28 cellular contexts compared by ENCODE assay signal in genomic region chr1:56542651-56543050, GRCh38.
"Had no signal": no experiment of that assay in that cellular context is flagged by ENCODE, and none has a peak within 500 bp of the region (broad histone marks: within the 10 kb centered on the region; RNA-seq: fewer than 3 reads in every experiment).

No MANE protein-coding gene starts in this region.

- H3K4me1 ChIP-seq: uterus had no signal

- H3K27ac ChIP-seq: left lung, neural progenitor cell, neutrophil, parathyroid adenoma, psoas muscle, uterus had no signal

- FAIRE-seq: keratinocyte had no signal

- H3K27me3 Mint-ChIP-seq: stimulated activated memory B cell treated with anti-CD40 and anti-IgM and Interleukin-4, amounts not matched to agents 10 μg/mL and 1 μg/mL and 100 μg/mL, for 72 hours; type B pancreatic cell had no signal

- H3K36me3 ChIP-seq: left lung, neural progenitor cell, neutrophil, right lobe of liver, uterus had no signal

- H2AFZ ChIP-seq: neural progenitor cell, parathyroid adenoma had no signal

- H3K9me3 ChIP-seq: left lung, neutrophil, psoas muscle, right lobe of liver, uterus had no signal

- H3K27me3 ChIP-seq: left lung, neural progenitor cell, neutrophil, right lobe of liver, uterus had no signal

- H3K4me3 ChIP-seq: left lung, lung, neural progenitor cell, psoas muscle, right lobe of liver, smooth muscle cell, uterus had no signal

- H3K4me1 Mint-ChIP-seq: naive B cell; natural killer cell; stimulated activated naive CD8-positive, alpha-beta T cell treated with anti-CD3 and anti-CD28 coated beads, Interleukin-15, amount 100 ng/mL, for 72 hours had no signal

- H3K27ac Mint-ChIP-seq: mesothelial cell of epicardium; naive B cell; natural killer cell; neural progenitor cell; stimulated activated memory B cell treated with anti-CD40 and anti-IgM and Interleukin-4, amounts not matched to agents 10 μg/mL and 1 μg/mL and 100 μg/mL, for 72 hours; stimulated activated naive CD8-positive, alpha-beta T cell treated with anti-CD3 and anti-CD28 coated beads, Interleukin-15, amount 100 ng/mL, for 72 hours; type B pancreatic cell had no signal

- H3K4me2 ChIP-seq: neural progenitor cell, smooth muscle cell had no signal

- H3K4me3 Mint-ChIP-seq: mesothelial cell of epicardium; naive B cell; natural killer cell; nephron progenitor cell; neural progenitor cell; stimulated activated memory B cell treated with anti-CD40 and anti-IgM and Interleukin-4, amounts not matched to agents 10 μg/mL and 1 μg/mL and 100 μg/mL, for 72 hours; stimulated activated naive CD8-positive, alpha-beta T cell treated with anti-CD3 and anti-CD28 coated beads, Interleukin-15, amount 100 ng/mL, for 72 hours; type B pancreatic cell had no signal

- DNase-seq: hippocampal formation; kidney glomerular epithelial cell; left cardiac atrium; left lung; mesendoderm; naive B cell; natural killer cell; nephron progenitor cell; occipital lobe; psoas muscle; right lobe of liver; stimulated activated CD4-positive, alpha-beta T cell treated with anti-CD3 and anti-CD28 coated beads, Interleukin-1b, Interleukin-23, amount 100 ng/mL, for 48 hours; stimulated activated CD4-positive, alpha-beta T cell treated with anti-CD3 and anti-CD28 coated beads, Interleukin-2, amount 100 ng/mL, for 48 hours; stimulated activated CD4-positive, alpha-beta T cell treated with anti-CD3 and anti-CD28 coated beads, Interleukin-4, amount 100 ng/mL, for 4 hours; stimulated activated CD8-positive, alpha-beta memory T cell treated with anti-CD3 and anti-CD28 coated beads, Interleukin-4, amount 100 ng/mL, for 48 hours; stimulated activated naive CD4-positive, alpha-beta T cell treated with Interleukin-2 at 50 U/mL for 16 hours; stimulated activated naive CD8-positive, alpha-beta T cell treated with anti-CD3 and anti-CD28 coated beads, Interleukin-15, amount 100 ng/mL, for 72 hours; substantia nigra; uterus had no signal

- H3K9me3 Mint-ChIP-seq: mesothelial cell of epicardium; natural killer cell; stimulated activated memory B cell treated with anti-CD40 and anti-IgM and Interleukin-4, amounts not matched to agents 10 μg/mL and 1 μg/mL and 100 μg/mL, for 72 hours; stimulated activated naive CD8-positive, alpha-beta T cell treated with anti-CD3 and anti-CD28 coated beads, Interleukin-15, amount 100 ng/mL, for 72 hours had no signal

- ATAC-seq: left cardiac atrium; left lung; natural killer cell; psoas muscle; right lobe of liver; stimulated activated memory B cell treated with anti-CD40 and anti-IgM and Interleukin-4, amounts not matched to agents 10 μg/mL and 1 μg/mL and 100 μg/mL, for 72 hours; stimulated activated naive CD8-positive, alpha-beta T cell treated with anti-CD3 and anti-CD28 coated beads, Interleukin-15, amount 100 ng/mL, for 72 hours had no signal

- H3K36me3 Mint-ChIP-seq: naive B cell; natural killer cell; stimulated activated memory B cell treated with anti-CD40 and anti-IgM and Interleukin-4, amounts not matched to agents 10 μg/mL and 1 μg/mL and 100 μg/mL, for 72 hours had no signal
